8 cellular contexts compared by ENCODE assay signal in genomic region chr6:5025911-5026819, GRCh38. TPM values are rescaled to one million over a fixed set of nuclear protein-coding genes. Genes with fewer than 3 reads are reported as not detected.
DNase-seq lines count a peak whose midpoint lies in the region; ATAC-seq, FAIRE-seq and TF ChIP-seq lines count a peak whose summit lies in the region.

No MANE protein-coding gene starts in this region.

- H3K18ac ChIP-seq in H9 (ENCODE audit: insufficient read length, low read depth, low read length): peak overlapping the region; percentile 68

- H3K79me1 ChIP-seq in H9 (ENCODE audit: insufficient read depth, low read depth, low read length, poor library complexity, severe bottlenecking): no peaks in the 10 kb centered on the region

- no peaks in the 10 kb centered on the region; the same call in 1 of the 2 replicates for H3K4me1 ChIP-seq in H9 (ENCODE audit: insufficient read depth, low read length)
- H3K4me1 ChIP-seq in kidney (ENCODE audit: control insufficient read depth in 1 of 2, insufficient read depth in 1 of 2, low read depth in 1 of 2, low read length in 2 of 2): peaks cover 0 to 3% of the 10 kb centered on the region in 2 donors

- WGBS in H9 (ENCODE audit: extremely low coverage, insufficient read length, low lambda C conversion rate): no CpG with 5 or more reads among the region's 35 CpGs

- no peak overlapping the region for H3T11ph ChIP-seq in H9 (ENCODE audit: low read length)

- H3K27ac Mint-ChIP-seq in H9: peak overlapping the region; percentile 93 to 97 (median 96)
- no peak overlapping the region for H3K27ac Mint-ChIP-seq in central memory CD8-positive, alpha-beta T cell (ENCODE audit: low read depth)

- H2BK20ac ChIP-seq in H9 (ENCODE audit: low read depth, low read length, poor library complexity, severe bottlenecking): no peak overlapping the region

- H3K79me2 ChIP-seq in H9 (ENCODE audit: insufficient read depth, low read length): no peaks in the 10 kb centered on the region

- H2BK5ac ChIP-seq in H9 (ENCODE audit: insufficient read length, low read length): no peak overlapping the region

- H3K4me1 Mint-ChIP-seq in H9: peaks cover 14 to 37% of the 10 kb centered on the region in 2 experiments
- H3K4me1 Mint-ChIP-seq in central memory CD8-positive, alpha-beta T cell: peaks cover 12% of the 10 kb centered on the region

- H3K4ac ChIP-seq in H9 (ENCODE audit: low read depth, low read length): no peak overlapping the region; the same call in 1 of the 2 replicates

- H3K27me3 ChIP-seq in H9 (ENCODE audit: insufficient read depth, low read length): no peaks in the 10 kb centered on the region

- TF ChIP-seq CTCF in H9 (conservative IDR thresholded peaks at IDR 0.05) (peak; percentile 30; the same call in 2 of the 3 replicates), kidney (IDR thresholded peaks at IDR 0.05; ENCODE audit: borderline replicate concordance, extremely low read depth, insufficient read depth) (no peak)

- peaks cover 16% of the 10 kb centered on the region for H3K27me3 Mint-ChIP-seq in H9 (ENCODE audit: low read depth)
- peaks cover 7% of the 10 kb centered on the region for H3K27me3 Mint-ChIP-seq in central memory CD8-positive, alpha-beta T cell

- H3K9ac ChIP-seq in H9 (ENCODE audit: extremely low read depth, insufficient read length, low read length): peak overlapping the region; percentile 57
- H3K9ac ChIP-seq in kidney (ENCODE audit: low read length in 2 of 2): peak overlapping the region in 1 of 2 donors; percentile 56

- peaks cover 9% of the 10 kb centered on the region for H3K23me2 ChIP-seq in H9 (ENCODE audit: insufficient read length, low read depth, low read length, poor library complexity, severe bottlenecking)

- peak overlapping the region; percentile 54 for H3K14ac ChIP-seq in H9 (ENCODE audit: insufficient read depth, low read length)

- DNase-seq in H9 (peak; percentile 76), NCI-H69 (lab: John Stamatoyannopoulos, UW) (peak; percentile 79), kidney (peak; percentile 87)
- no peak for DNase-seq in central memory CD8-positive, alpha-beta T cell (ENCODE audit: low spot score in 2 of 2)
- no peak for DNase-seq in activated CD4-positive, CD25-positive, alpha-beta regulatory T cell treated with anti-CD3 and anti-CD28 coated beads, Interleukin-2, amount 50 U/mL, for 72 hours
- no peak for DNase-seq in effector CD8-positive, alpha-beta T cell (lab: John Stamatoyannopoulos, UW)

- H3K4me3 ChIP-seq in kidney (ENCODE audit: low read length in 2 of 2): peak overlapping the region; percentile 76 to 81
- H3K4me3 ChIP-seq in skin epidermis: peak overlapping the region; percentile 31 to 52 (median 38)

- H3K9me3 ChIP-seq in H9 (ENCODE audit: control insufficient read depth, low read depth, low read length): no peaks in the 10 kb centered on the region
- H3K9me3 ChIP-seq in kidney (ENCODE audit: control insufficient read depth in 1 of 2, low read length in 2 of 2): no peaks in the 10 kb centered on the region

- no peak for ATAC-seq in central memory CD8-positive, alpha-beta T cell (replicated peaks; ENCODE audit: extremely low read depth, poor library complexity, severe bottlenecking)
- ATAC-seq in HG03280 (IDR thresholded peaks at IDR 0.05; ENCODE audit: unreplicated experiment): no peak

- no peak overlapping the region for H2BK120ac ChIP-seq in H9 (ENCODE audit: low read depth, low read length, poor library complexity, severe bottlenecking)

- FAIRE-seq in kidney (lab: Jason Lieb, UNC): no peak

- intact Hi-C loops in kidney (cut with DNase I): no loop called here

- H3K56ac ChIP-seq in H9 (ENCODE audit: insufficient read length, low read depth, low read length): no peak overlapping the region

- H4K91ac ChIP-seq in H9 (ENCODE audit: insufficient read length, low read depth, low read length): no peak overlapping the region

- H3K23ac ChIP-seq in H9 (ENCODE audit: insufficient read length, low read depth, low read length): no peak overlapping the region

- peak overlapping the region; percentile 50 for H2AFZ ChIP-seq in H9 (ENCODE audit: low read length)

- H3K36me3 Mint-ChIP-seq in H9 (ENCODE audit: insufficient read depth in 1 of 3, low read depth in 3 of 3): no peaks in the 10 kb centered on the region
- H3K36me3 Mint-ChIP-seq in central memory CD8-positive, alpha-beta T cell (ENCODE audit: insufficient read depth): no peaks in the 10 kb centered on the region

- no peak overlapping the region for H2BK15ac ChIP-seq in H9 (ENCODE audit: low read depth, low read length)

- H4K5ac ChIP-seq in H9 (ENCODE audit: insufficient read length, low read depth, low read length): no peak overlapping the region

- no peak overlapping the region for H3K27ac ChIP-seq in H9 (ENCODE audit: insufficient read length, low read depth, low read length)
- no peak overlapping the region for H3K27ac ChIP-seq in kidney (ENCODE audit: low read depth in 2 of 2, low read length in 2 of 2)
- peak overlapping the region in 18 of 21 experiments; percentile 9 to 82 (median 38) for H3K27ac ChIP-seq in skin epidermis

- no peak overlapping the region for H2AK5ac ChIP-seq in H9 (ENCODE audit: insufficient read length, low read length)

- no peak overlapping the region for H4K8ac ChIP-seq in H9 (replicated peaks; ENCODE audit: insufficient read length, low read depth, low read length)

- H3K36me3 ChIP-seq in kidney (ENCODE audit: control insufficient read depth in 1 of 2, insufficient read depth in 2 of 2, low read length in 2 of 2): no peaks in the 10 kb centered on the region

- H3K4me2 ChIP-seq in H9 (ENCODE audit: insufficient read depth, insufficient read length, low read length): peak overlapping the region; percentile 67

- no peaks in the 10 kb centered on the region for H3K9me3 Mint-ChIP-seq in H9
- no peaks in the 10 kb centered on the region for H3K9me3 Mint-ChIP-seq in central memory CD8-positive, alpha-beta T cell

- no peak overlapping the region for H2BK12ac ChIP-seq in H9 (ENCODE audit: insufficient read length, low read depth, low read length)

- no peaks in the 10 kb centered on the region for H4K20me1 ChIP-seq in H9 (ENCODE audit: control insufficient read depth, insufficient read depth, insufficient read length)

- peak overlapping the region; percentile 84 to 86 for H3K4me3 Mint-ChIP-seq in H9
- peak overlapping the region; percentile 32 for H3K4me3 Mint-ChIP-seq in central memory CD8-positive, alpha-beta T cell

RNA-seq across cellular contexts. Expression of gene RPP40, which starts 22.3 kb away (rescaled TPM):
- 15.6 and 17.8 TPM in 2 replicates for total RNA-seq in H9 (2021)
- total RNA-seq in kidney: 3.7 TPM
- polyA plus RNA-seq in kidney (ENCODE audit: insufficient read depth, low read depth, low replicate concordance): 7.4 TPM

RNA-seq across cellular contexts. Expression of gene PPP1R3G, which starts 59.0 kb away (rescaled TPM):
- total RNA-seq in H9 (2021): not detected in 2 replicates
- total RNA-seq in kidney: 1.9 TPM
- 0.49 TPM for polyA plus RNA-seq in kidney (ENCODE audit: insufficient read depth, low read depth, low replicate concordance)

Comparison
In these comparisons a context has a peak if more than half of its experiments do, and no peak if none do; other contexts are left out.
1. DNase-seq: peak in H9 (single experiment), NCI-H69 (single experiment) and kidney (single experiment); none in central memory CD8-positive, alpha-beta T cell (0 of 2), activated CD4-positive, CD25-positive, alpha-beta regulatory T cell treated with anti-CD3 and anti-CD28 coated beads, Interleukin-2, amount 50 U/mL, for 72 hours (single experiment) and effector CD8-positive, alpha-beta T cell (single experiment).
2. H3K27ac ChIP-seq: peak in skin epidermis (18 of 21); none in H9 (single experiment) and kidney (0 of 2).